Comparison of ENCODE assay signal across 9 cellular contexts in the genomic region with DNA sequence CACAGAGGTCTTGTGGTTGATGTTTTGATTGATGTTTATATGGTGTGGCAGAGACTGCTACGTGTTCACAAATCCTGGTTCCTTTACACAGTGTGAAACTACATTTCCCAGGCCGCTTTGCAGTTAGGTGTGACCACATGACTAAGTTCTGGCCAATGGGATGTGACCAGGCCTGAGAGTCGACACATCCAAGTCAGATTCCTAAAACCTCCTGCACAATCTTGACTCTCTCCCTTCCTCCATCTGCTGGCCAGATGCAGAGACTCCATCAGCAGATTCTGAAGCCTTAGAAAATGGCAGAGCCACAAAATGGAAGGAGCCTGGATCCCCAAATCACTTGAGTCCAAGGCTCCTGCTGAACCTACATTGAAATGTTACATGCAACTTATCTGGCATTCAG. TPM values are rescaled to one million over a fixed set of nuclear protein-coding genes. Genes with fewer than 3 reads are reported as not detected.
DNase-seq lines count a peak whose midpoint lies in the region; ATAC-seq lines count a peak whose summit lies in the region.
"Had no signal": no experiment of that assay in that cellular context is flagged by ENCODE, and none has a peak within 500 bp of the region (broad histone marks: within the 10 kb centered on the region; RNA-seq: fewer than 3 reads in every experiment).

No MANE protein-coding gene starts in this region.

- peaks cover under 1% of the 10 kb centered on the region for H3K36me3 Mint-ChIP-seq in activated naive CD8-positive, alpha-beta T cell treated with anti-CD3 and anti-CD28 coated beads, Interleukin-2, amount 50 U/mL, for 24 hours (ENCODE audit: low read depth)
- H3K36me3 Mint-ChIP-seq in activated naive CD8-positive, alpha-beta T cell treated with anti-CD3 and anti-CD28 coated beads for 36 hours = no peaks in the 10 kb centered on the region
- H3K36me3 Mint-ChIP-seq in stimulated activated naive B cell treated with anti-CD40 and anti-IgM and Interleukin-4, amounts not matched to agents 10 μg/mL and 1 μg/mL and 100 μg/mL, for 72 hours = peaks cover 8 to 18% of the 10 kb centered on the region in 2 donors

- peaks cover 12% of the 10 kb centered on the region for H3K4me1 Mint-ChIP-seq in activated naive CD8-positive, alpha-beta T cell treated with anti-CD3 and anti-CD28 coated beads, Interleukin-2, amount 50 U/mL, for 24 hours
- peaks cover 2% of the 10 kb centered on the region for H3K4me1 Mint-ChIP-seq in activated naive CD8-positive, alpha-beta T cell treated with anti-CD3 and anti-CD28 coated beads for 36 hours
- H3K4me1 Mint-ChIP-seq in stimulated activated naive B cell treated with anti-CD40 and anti-IgM and Interleukin-4, amounts not matched to agents 10 μg/mL and 1 μg/mL and 100 μg/mL, for 72 hours = peaks cover 25% of the 10 kb centered on the region in 2 donors

- H3K27ac Mint-ChIP-seq in activated naive CD8-positive, alpha-beta T cell treated with anti-CD3 and anti-CD28 coated beads, Interleukin-2, amount 50 U/mL, for 24 hours = no peak overlapping the region
- H3K27ac Mint-ChIP-seq in activated naive CD8-positive, alpha-beta T cell treated with anti-CD3 and anti-CD28 coated beads for 36 hours = no peak overlapping the region
- peak overlapping the region; percentile 60 for H3K27ac Mint-ChIP-seq in stimulated activated naive B cell treated with anti-CD40 and anti-IgM and Interleukin-4, amounts not matched to agents 10 μg/mL and 1 μg/mL and 100 μg/mL, for 72 hours

- no peaks in the 10 kb centered on the region for H3K27me3 Mint-ChIP-seq in activated naive CD8-positive, alpha-beta T cell treated with anti-CD3 and anti-CD28 coated beads, Interleukin-2, amount 50 U/mL, for 24 hours
- H3K27me3 Mint-ChIP-seq in activated naive CD8-positive, alpha-beta T cell treated with anti-CD3 and anti-CD28 coated beads for 36 hours = no peaks in the 10 kb centered on the region
- H3K27me3 Mint-ChIP-seq in stimulated activated naive B cell treated with anti-CD40 and anti-IgM and Interleukin-4, amounts not matched to agents 10 μg/mL and 1 μg/mL and 100 μg/mL, for 72 hours = no peaks in the 10 kb centered on the region

- no peaks in the 10 kb centered on the region for H3K9me3 Mint-ChIP-seq in activated naive CD8-positive, alpha-beta T cell treated with anti-CD3 and anti-CD28 coated beads, Interleukin-2, amount 50 U/mL, for 24 hours
- H3K9me3 Mint-ChIP-seq in activated naive CD8-positive, alpha-beta T cell treated with anti-CD3 and anti-CD28 coated beads for 36 hours = no peaks in the 10 kb centered on the region
- peaks cover 3% of the 10 kb centered on the region in 2 donors for H3K9me3 Mint-ChIP-seq in stimulated activated naive B cell treated with anti-CD40 and anti-IgM and Interleukin-4, amounts not matched to agents 10 μg/mL and 1 μg/mL and 100 μg/mL, for 72 hours

- no peak for DNase-seq in activated naive CD8-positive, alpha-beta T cell treated with anti-CD3 and anti-CD28 coated beads, Interleukin-2, amount 50 U/mL, for 24 hours
- no peak for DNase-seq in activated naive CD8-positive, alpha-beta T cell treated with anti-CD3 and anti-CD28 coated beads for 36 hours
- DNase-seq in OCI-M1 (lab: John Stamatoyannopoulos, UW) = peak; percentile 45
- peak; percentile 66 for DNase-seq in fibroblast of the conjunctiva (ENCODE audit: low read depth)
- no peak for DNase-seq in stimulated activated naive B cell treated with anti-CD40 and anti-IgM and Interleukin-4, amounts not matched to agents 10 μg/mL and 1 μg/mL and 100 μg/mL, for 72 hours
- DNase-seq in GDM1 (lab: John Stamatoyannopoulos, UW) = no peak
- DNase-seq in stimulated activated CD4-positive, alpha-beta T cell treated with anti-CD3 and anti-CD28 coated beads, Interleukin-2, amount 100 ng/mL, for 48 hours = no peak

- no peak overlapping the region for H3K4me3 Mint-ChIP-seq in activated naive CD8-positive, alpha-beta T cell treated with anti-CD3 and anti-CD28 coated beads, Interleukin-2, amount 50 U/mL, for 24 hours
- no peak overlapping the region for H3K4me3 Mint-ChIP-seq in activated naive CD8-positive, alpha-beta T cell treated with anti-CD3 and anti-CD28 coated beads for 36 hours
- no peak overlapping the region for H3K4me3 Mint-ChIP-seq in stimulated activated naive B cell treated with anti-CD40 and anti-IgM and Interleukin-4, amounts not matched to agents 10 μg/mL and 1 μg/mL and 100 μg/mL, for 72 hours

- peak; percentile 66 for ATAC-seq in activated naive CD8-positive, alpha-beta T cell treated with anti-CD3 and anti-CD28 coated beads, Interleukin-2, amount 50 U/mL, for 24 hours
- ATAC-seq in stimulated activated naive B cell treated with anti-CD40 and anti-IgM and Interleukin-4, amounts not matched to agents 10 μg/mL and 1 μg/mL and 100 μg/mL, for 72 hours (replicated peaks) = peak; percentile 77
- ATAC-seq in HG02840 (IDR thresholded peaks at IDR 0.05; ENCODE audit: low FRiP score, unreplicated experiment) = no peak

RNA-seq across cellular contexts. Expression of a gene that starts 12.6 kb away (rescaled TPM):
- 100 to 1,000 TPM; 110 to 114 TPM for total RNA-seq in activated naive CD8-positive, alpha-beta T cell treated with anti-CD3 and anti-CD28 coated beads for 36 hours
- total RNA-seq: pulmonary artery endothelial cell had no signal

RNA-seq across cellular contexts. Expression of a gene that starts 14.4 kb away (rescaled TPM):
- not detected for total RNA-seq in activated naive CD8-positive, alpha-beta T cell treated with anti-CD3 and anti-CD28 coated beads for 36 hours

RNA-seq across cellular contexts. Expression of a gene that starts 15.8 kb away (rescaled TPM):
- total RNA-seq in activated naive CD8-positive, alpha-beta T cell treated with anti-CD3 and anti-CD28 coated beads for 36 hours = not detected
- total RNA-seq: pulmonary artery endothelial cell had no signal

RNA-seq across cellular contexts. Expression of a gene that starts 22.8 kb away (rescaled TPM):
- 1 to 10 TPM in 1 of 2 experiments, under 1 TPM in 1; 0.86 to 1.4 TPM for total RNA-seq in activated naive CD8-positive, alpha-beta T cell treated with anti-CD3 and anti-CD28 coated beads for 36 hours

RNA-seq across cellular contexts. Expression of a gene that starts 40.2 kb away (rescaled TPM):
- total RNA-seq in activated naive CD8-positive, alpha-beta T cell treated with anti-CD3 and anti-CD28 coated beads for 36 hours = 1 to 10 TPM in 1 of 2 experiments, under 1 TPM in 1; 0.45 to 1.1 TPM
- total RNA-seq: pulmonary artery endothelial cell had no signal

Comparison
In these comparisons a context has a peak if more than half of its experiments do, and no peak if none do; other contexts are left out.
1. DNase-seq: peak in OCI-M1 (single experiment) and fibroblast of the conjunctiva (single experiment); none in activated naive CD8-positive, alpha-beta T cell treated with anti-CD3 and anti-CD28 coated beads, Interleukin-2, amount 50 U/mL, for 24 hours (single experiment), activated naive CD8-positive, alpha-beta T cell treated with anti-CD3 and anti-CD28 coated beads for 36 hours (single experiment), stimulated activated naive B cell treated with anti-CD40 and anti-IgM and Interleukin-4, amounts not matched to agents 10 μg/mL and 1 μg/mL and 100 μg/mL, for 72 hours (single experiment), GDM1 (single experiment) and stimulated activated CD4-positive, alpha-beta T cell treated with anti-CD3 and anti-CD28 coated beads, Interleukin-2, amount 100 ng/mL, for 48 hours (0 of 2).